Comparison of ENCODE assay signal across 38 cellular contexts in the genomic region with DNA sequence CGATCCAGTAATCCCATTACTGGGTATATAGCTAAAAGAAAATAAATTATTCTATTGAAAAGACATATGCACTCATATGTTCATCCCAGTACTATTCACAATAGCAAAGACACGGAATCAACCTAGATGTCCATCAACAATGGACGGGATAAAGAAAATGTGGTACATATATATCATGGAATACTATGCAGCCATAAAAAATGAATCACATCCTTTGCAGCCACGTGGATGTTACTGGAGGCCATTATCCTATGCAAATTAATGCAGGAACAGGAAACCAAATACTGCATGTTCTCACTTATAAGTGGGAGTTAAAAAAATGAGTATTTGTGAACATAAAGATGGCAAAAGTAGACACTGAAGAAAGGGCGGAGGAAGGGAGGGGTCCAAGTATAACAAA. TPM values are rescaled to one million over a fixed set of nuclear protein-coding genes. Genes with fewer than 3 reads are reported as not detected.
DNase-seq lines count a peak whose midpoint lies in the region; ATAC-seq, FAIRE-seq and TF ChIP-seq lines count a peak whose summit lies in the region.
"Had no signal": no experiment of that assay in that cellular context is flagged by ENCODE, and none has a peak within 500 bp of the region (broad histone marks: within the 10 kb centered on the region; RNA-seq: fewer than 3 reads in every experiment).

No MANE protein-coding gene starts in this region.

- no peak overlapping the region for H3K4me3 ChIP-seq in HEK293 (ENCODE audit: low read depth, low read length)
- no peak overlapping the region for H3K4me3 ChIP-seq in K562
- no peak overlapping the region for H3K4me3 ChIP-seq in H1 (ENCODE audit: extremely low read depth in 1 of 4, insufficient read depth in 2 of 4, low read depth in 3 of 4, low read length in 4 of 4)
- H3K4me3 ChIP-seq in WERI-Rb-1 (ENCODE audit: low read depth, low read length): no peak overlapping the region
- H3K4me3 ChIP-seq: A549; BLaER1; BLaER1 treated with 17β-estradiol and CSF1 and Interleukin-3, amounts not matched to agents 10 nM and 100 nM had no signal

- no peak overlapping the region for H3K23ac ChIP-seq in H1 (ENCODE audit: insufficient read length)

- H2BK20ac ChIP-seq in H1 (ENCODE audit: low read length): no peak overlapping the region

- in situ Hi-C loops in K562 (cut with MboI): no loop called here

- no peak overlapping the region for H2AFZ ChIP-seq in K562 (ENCODE audit: low read depth, low read length)
- H2AFZ ChIP-seq in H1 (ENCODE audit: low read length): no peak overlapping the region

- H3K14ac ChIP-seq in H1 (ENCODE audit: insufficient read length): no peak overlapping the region

- H4K20me1 ChIP-seq in K562 (replicated peaks; ENCODE audit: control insufficient read depth, insufficient read depth, low read length) (no peaks in the 10 kb centered on the region), H1 (replicated peaks in 1 of 2; ENCODE audit: control insufficient read depth in 1 of 2, insufficient read depth in 2 of 2, low read length in 2 of 2) (no peaks in the 10 kb centered on the region)
- H4K20me1 ChIP-seq: BLaER1; BLaER1 treated with 17β-estradiol and CSF1 and Interleukin-3, amounts not matched to agents 10 nM and 100 nM had no signal

- TF ChIP-seq EP300 in K562 (IDR thresholded peaks at IDR 0.05; ENCODE audit: low read length): no peak
- no peak for TF ChIP-seq EP300 in H1 (IDR thresholded peaks at IDR 0.05; ENCODE audit: borderline replicate concordance in 1 of 2, low read depth in 2 of 2, low read length in 2 of 2)

- H3K79me2 ChIP-seq in K562 (ENCODE audit: control insufficient read depth, insufficient read depth, low read length) (no peaks in the 10 kb centered on the region), H1 (ENCODE audit: control insufficient read depth in 1 of 2, insufficient read depth in 2 of 2, low read length in 2 of 2) (no peaks in the 10 kb centered on the region)

- no peak for TF ChIP-seq CTCF in HEK293 (tag by site-specific recombination; IDR thresholded peaks at IDR 0.05)
- no peak for TF ChIP-seq CTCF in K562 (IDR thresholded peaks at IDR 0.05 in 2 of 3, conservative IDR thresholded peaks at IDR 0.05 in 1 of 3; ENCODE audit: insufficient read depth in 2 of 3, low read depth in 1 of 3, low read length in 3 of 3)
- TF ChIP-seq CTCF in H1 (IDR thresholded peaks at IDR 0.05; ENCODE audit: control extremely low read depth in 1 of 3, insufficient read depth in 1 of 3, low read depth in 1 of 3, low read length in 3 of 3): no peak
- TF ChIP-seq CTCF in WERI-Rb-1 (IDR thresholded peaks at IDR 0.05; ENCODE audit: low read depth, low read length): no peak

- no peak overlapping the region for H3K27ac ChIP-seq in HEK293 (ENCODE audit: extremely low read depth, low read depth, low read length)
- no peak overlapping the region for H3K27ac ChIP-seq in K562 (ENCODE audit: extremely low read depth, low read depth, low read length)
- no peak overlapping the region for H3K27ac ChIP-seq in H1 (ENCODE audit: low read depth, low read length)
- no peak overlapping the region for H3K27ac ChIP-seq in WERI-Rb-1
- H3K27ac ChIP-seq: 22Rv1; A549; BLaER1; BLaER1 treated with 17β-estradiol and CSF1 and Interleukin-3, amounts not matched to agents 10 nM and 100 nM; C4-2B had no signal

- H3K27me3 ChIP-seq in K562 (ENCODE audit: control insufficient read depth in 2 of 2, insufficient read depth in 2 of 2, low read length in 2 of 2) (no peaks in the 10 kb centered on the region), H1 (replicated peaks in 1 of 4; ENCODE audit: control insufficient read depth in 3 of 4, extremely low read depth in 1 of 4, insufficient read depth in 3 of 4, low read length in 3 of 4) (no peaks in the 10 kb centered on the region), WERI-Rb-1 (ENCODE audit: insufficient read depth, low read depth, severe bottlenecking) (no peaks in the 10 kb centered on the region)
- H3K27me3 ChIP-seq: BE2C; BLaER1; BLaER1 treated with 17β-estradiol and CSF1 and Interleukin-3, amounts not matched to agents 10 nM and 100 nM had no signal

- no peak overlapping the region for H2BK15ac ChIP-seq in H1 (ENCODE audit: low read length)

- DNase-seq in K562 (ENCODE audit: extremely low read depth in 1 of 4, low spot score in 3 of 4) (no peak), H1 (ENCODE audit: low read depth in 1 of 2, low spot score in 2 of 2) (no peak), WERI-Rb-1 (no peak), GM19239 (ENCODE audit: insufficient read length, low spot score) (no peak)
- DNase-seq in NK-92 treated with Interleukin-12 subunit alpha and Interleukin-12 subunit beta, amount 100 ng/mL, for 24 hours (lab: John Stamatoyannopoulos, UW): no peak
- DNase-seq: 8988T; ACHN; AML-193; BE2C; C1 segment of cervical spinal cord; Caco-2; Calu3; CD4-positive, alpha-beta memory T cell; CD4-positive, alpha-beta T cell; CD4-positive, CD25-positive, alpha-beta regulatory T cell; CD8-positive, alpha-beta memory T cell; CD8-positive, alpha-beta T cell; COR-L47; DMS 273 treated with DMSO at 0.1 percent for 48 hours; DMS153; DMS53; DMS79; DMS79 treated with DMSO at 0.1 percent for 48 hours; DND-41 had no signal

- no peak overlapping the region for H4K91ac ChIP-seq in H1 (replicated peaks; ENCODE audit: insufficient read length, low read length)

- no peak overlapping the region for H2BK5ac ChIP-seq in H1 (ENCODE audit: low read depth, low read length)

- H3K4me1 ChIP-seq in HEK293 (ENCODE audit: control insufficient read depth, insufficient read depth, low read length) (no peaks in the 10 kb centered on the region), K562 (replicated peaks in 1 of 2; ENCODE audit: control insufficient read depth in 2 of 2, insufficient read depth in 2 of 2, low read length in 2 of 2) (no peaks in the 10 kb centered on the region), H1 (replicated peaks in 1 of 4; ENCODE audit: control insufficient read depth in 3 of 4, insufficient read depth in 4 of 4, low read length in 3 of 4) (no peaks in the 10 kb centered on the region)
- H3K4me1 ChIP-seq: A549; BE2C; BLaER1; BLaER1 treated with 17β-estradiol and CSF1 and Interleukin-3, amounts not matched to agents 10 nM and 100 nM; Caco-2 had no signal

- H4K5ac ChIP-seq in H1 (ENCODE audit: insufficient read length, low read depth, low read length): no peak overlapping the region

- no peaks in the 10 kb centered on the region for H3K79me1 ChIP-seq in H1 (ENCODE audit: low read depth, low read length)

- TF ChIP-seq RAD21 in K562 (CRISPR knock-in tag; conservative IDR thresholded peaks at IDR 0.05 in 1 of 2, IDR thresholded peaks at IDR 0.05 in 1 of 2): no peak
- no peak for TF ChIP-seq RAD21 in H1 (IDR thresholded peaks at IDR 0.05 in 1 of 2, conservative IDR thresholded peaks at IDR 0.05 in 1 of 2; ENCODE audit: low read depth in 2 of 2, low read length in 2 of 2)

- H3K9me1 ChIP-seq in K562 (ENCODE audit: control insufficient read depth, insufficient read depth, low read length): no peaks in the 10 kb centered on the region

- CTCF ChIA-PET in HEK293 (lab: Yijun Ruan, JAX): no interaction called here
- CTCF ChIA-PET in K562 (lab: Yijun Ruan, JAX; ENCODE audit: low intra/inter-chr PET ratio): no interaction called here
- CTCF ChIA-PET in H1 (lab: Charles Lee; ENCODE audit: partially characterized antibody): interaction anchor here (1.0 kb wide), 1 partner anchor 10 kb away, joined by 3 read pairs; no protein-coding TSS in a partner anchor

- POLR2A ChIA-PET in HEK293 (lab: Yijun Ruan, JAX) (no interaction called here), K562 (lab: Yijun Ruan, JAX) (no interaction called here), H1 (lab: Charles Lee; ENCODE audit: partially characterized antibody) (no interaction called here)

- no peak overlapping the region for H2BK12ac ChIP-seq in H1 (ENCODE audit: low read depth, low read length)

- ATAC-seq in K562: no peak
- ATAC-seq: A549; CD8-positive, alpha-beta T cell had no signal

- BruUV-seq in K562 (replicated peaks; lab: Mats Ljungman, UMichigan): no TSS peak

- no peak overlapping the region for H2BK120ac ChIP-seq in H1 (replicated peaks; ENCODE audit: low read depth, low read length)

- FAIRE-seq in K562 (lab: Jason Lieb, UNC) (no peak), H1 (lab: Jason Lieb, UNC) (no peak), GM19239 (lab: Jason Lieb, UNC) (no peak)
- FAIRE-seq: A204.1, A549, D721Med had no signal

- no peak overlapping the region for H4K8ac ChIP-seq in H1 (ENCODE audit: extremely low read depth, insufficient read depth, low read length)

- H2AK5ac ChIP-seq in H1 (ENCODE audit: low read depth, low read length): no peak overlapping the region

- intact Hi-C loops in K562 (cut with micrococcal nuclease): no loop called here

- TF ChIP-seq POLR2A in K562 (conservative IDR thresholded peaks at IDR 0.05): no peak
- no peak for TF ChIP-seq POLR2A in H1 (IDR thresholded peaks at IDR 0.05; ENCODE audit: control extremely low read depth in 1 of 2, low read depth in 2 of 2, low read length in 2 of 2)

- no peak overlapping the region for H3K9ac ChIP-seq in K562 (ENCODE audit: insufficient read depth in 1 of 2, low read depth in 2 of 2, low read length in 2 of 2)
- no peak overlapping the region for H3K9ac ChIP-seq in H1 (replicated peaks in 1 of 4; ENCODE audit: extremely low read depth in 1 of 4, low read depth in 3 of 4, low read length in 3 of 4)
- H3K9ac ChIP-seq: BLaER1; BLaER1 treated with 17β-estradiol and CSF1 and Interleukin-3, amounts not matched to agents 10 nM and 100 nM had no signal

- 4% methylated on average over 5 of the region's 5 CpGs for WGBS in K562 (ENCODE audit: insufficient coverage, low coverage, missing lambda C conversion rate)
- 82% methylated on average over 5 of the region's 5 CpGs; no CpG with 5 or more reads in 1 of the 2 experiments for WGBS in H1 (ENCODE audit: extremely low coverage in 1 of 2, insufficient coverage in 1 of 2, insufficient read length in 1 of 2, insufficient replicate concordance in 2 of 2, low coverage in 1 of 2, low lambda C conversion rate in 2 of 2, missing lambda C conversion rate in 1 of 2), 2 experiments

- H3K56ac ChIP-seq in H1 (replicated peaks; ENCODE audit: insufficient read length, low read depth, low read length): no peak overlapping the region

- no peak overlapping the region for H3K4me2 ChIP-seq in K562 (ENCODE audit: insufficient read depth, low read length)
- no peak overlapping the region for H3K4me2 ChIP-seq in H1 (ENCODE audit: insufficient read depth in 1 of 2, low read depth in 2 of 2, low read length in 2 of 2)
- H3K4me2 ChIP-seq: A549; BLaER1; BLaER1 treated with 17β-estradiol and CSF1 and Interleukin-3, amounts not matched to agents 10 nM and 100 nM had no signal

- H3K9me3 ChIP-seq in HEK293 (ENCODE audit: control insufficient read depth, insufficient read depth, low read depth, low read length) (no peaks in the 10 kb centered on the region), K562 (replicated peaks; ENCODE audit: control insufficient read depth, insufficient read depth, low read depth, low read length) (no peaks in the 10 kb centered on the region; the same call in none of the 2 replicates), H1 (ENCODE audit: insufficient read depth in 2 of 2, low read depth in 1 of 2, low read length in 1 of 2) (no peaks in the 10 kb centered on the region; a peak in 1 of 4 replicates), WERI-Rb-1 (ENCODE audit: severe bottlenecking) (peaks cover 14% of the 10 kb centered on the region)
- H3K9me3 ChIP-seq: BE2C had no signal

- no peak overlapping the region for H3K4ac ChIP-seq in H1 (replicated peaks; ENCODE audit: insufficient read length, low read depth, low read length)

- H3K36me3 ChIP-seq in HEK293 (ENCODE audit: control insufficient read depth in 2 of 2, insufficient read depth in 1 of 2, low read length in 2 of 2) (no peaks in the 10 kb centered on the region), K562 (ENCODE audit: control insufficient read depth, insufficient read depth, low read length) (no peaks in the 10 kb centered on the region), H1 (ENCODE audit: control insufficient read depth in 2 of 4, insufficient read depth in 4 of 4, low read length in 3 of 4) (no peaks in the 10 kb centered on the region), WERI-Rb-1 (no peaks in the 10 kb centered on the region)
- H3K36me3 ChIP-seq: BE2C; BLaER1; BLaER1 treated with 17β-estradiol and CSF1 and Interleukin-3, amounts not matched to agents 10 nM and 100 nM had no signal

- H3K23me2 ChIP-seq in H1 (ENCODE audit: low read depth, low read length): no peaks in the 10 kb centered on the region

- no peak overlapping the region for H3K18ac ChIP-seq in H1 (ENCODE audit: extremely low read depth, low read length)

RNA-seq across cellular contexts. Expression of gene IRGM, which starts 16.6 kb away (rescaled TPM):
- total RNA-seq in K562 (2011; cell fraction: chromatin; rRNA removed; ENCODE audit: low replicate concordance): 0.86 TPM in 1 of 2 replicates, not detected in the other
- 0.26 and 0.33 TPM in 2 replicates for total RNA-seq in K562 (2011; cell fraction: nucleolus; rRNA removed)
- not detected in 2 replicates for total RNA-seq in K562 (2011; cell fraction: nucleoplasm; rRNA removed)
- total RNA-seq in K562 (2014; rRNA removed) (0.24 TPM in 1 of 2 replicates, not detected in the other), K562 (2014; rRNA removed; fragmentation: Illumina TruSeq; extraction: Trizol) (0.16 TPM in 1 of 2 replicates, not detected in the other), K562 (2015; rRNA removed; fragmentation: Illumina TruSeq; extraction: Trizol) (0.22 TPM in 1 of 2 replicates, not detected in the other), K562 (2021) (not detected in 2 replicates)
- polyA plus RNA-seq in K562 (2011; rRNA removed) (0.15 TPM in 1 of 2 replicates, not detected in the other), K562 (2014; fragmentation: Illumina TruSeq; extraction: Trizol) (0.09 and 0.15 TPM in 2 replicates), K562 (2014; fragmentation: Nextera tagmentation; extraction: Ambion mirVana) (not detected), K562 (2014; rRNA removed) (not detected in 2 replicates), H1 (2011; rRNA removed) (0.11 TPM in 2 replicates)
- polyA plus RNA-seq in K562 (2011; cell fraction: cytosol; rRNA removed): 0.06 TPM in 1 of 2 replicates, not detected in the other
- 0.11 and 0.13 TPM in 2 replicates for polyA plus RNA-seq in K562 (2011; cell fraction: nucleus; rRNA removed)
- polyA plus RNA-seq in K562 (2012): 0.21 and 0.43 TPM in 2 replicates
- 0.33 TPM in 1 of 2 replicates, not detected in the other for polyA minus RNA-seq in K562 (2011; rRNA and poly(A)+ RNA removed)
- polyA minus RNA-seq in K562 (2011; cell fraction: cytosol; rRNA and poly(A)+ RNA removed): not detected in 2 replicates
- polyA minus RNA-seq in K562 (2011; cell fraction: nucleus; rRNA and poly(A)+ RNA removed): 0.13 and 0.56 TPM in 2 replicates
- not detected in 2 replicates for total RNA-seq in H1 (2021; fragmentation: NEBNext Ultra II Directional; extraction: Animal tissue kit (Norgen Biotek cat#: 25700))
- 0.19 TPM for polyA plus RNA-seq in H1 (2011; cell fraction: cytosol; rRNA removed)
- polyA plus RNA-seq in H1 (2011; cell fraction: nucleus; rRNA removed): 0.27 TPM
- polyA plus RNA-seq in H1 (2012, experiment 1 of 2): 0.11 TPM in 1 of 4 replicates, not detected in the others
- not detected for polyA plus RNA-seq in H1 (2012, experiment 2 of 2)
- not detected for polyA plus RNA-seq in H1 (2013, experiment 1 of 2)
- polyA plus RNA-seq in H1 (2013, experiment 2 of 2): not detected
- polyA minus RNA-seq in H1 (2011; rRNA and poly(A)+ RNA removed): 0.32 and 0.39 TPM in 2 replicates
- not detected for polyA minus RNA-seq in H1 (2011; cell fraction: cytosol; rRNA and poly(A)+ RNA removed)
- 1.4 TPM for polyA minus RNA-seq in H1 (2011; cell fraction: nucleus; rRNA and poly(A)+ RNA removed)
- total RNA-seq: A172, A673, Calu3 had no signal
- polyA plus RNA-seq: A549, AG04450, BJ, CD14-positive monocyte had no signal

RNA-seq across cellular contexts. Expression of gene SMIM3, which starts 51.2 kb away (rescaled TPM):
- 5.3 and 6.3 TPM in 2 replicates for total RNA-seq in K562 (2011; cell fraction: chromatin; rRNA removed; ENCODE audit: low replicate concordance)
- total RNA-seq in K562 (2011; cell fraction: nucleolus; rRNA removed): 3.0 and 4.2 TPM in 2 replicates
- 5.6 and 6.4 TPM in 2 replicates for total RNA-seq in K562 (2011; cell fraction: nucleoplasm; rRNA removed)
- 13.6 and 20.2 TPM in 2 replicates for total RNA-seq in K562 (2014; rRNA removed)
- 14.6 and 15.8 TPM in 2 replicates for total RNA-seq in K562 (2014; rRNA removed; fragmentation: Illumina TruSeq; extraction: Trizol)
- total RNA-seq in K562 (2015; rRNA removed; fragmentation: Illumina TruSeq; extraction: Trizol): 27.7 and 28.5 TPM in 2 replicates
- 13.0 and 13.7 TPM in 2 replicates for total RNA-seq in K562 (2021)
- 13.9 and 29.5 TPM in 2 replicates for polyA plus RNA-seq in K562 (2011; rRNA removed)
- 13.9 and 39.1 TPM in 2 replicates for polyA plus RNA-seq in K562 (2011; cell fraction: cytosol; rRNA removed)
- polyA plus RNA-seq in K562 (2011; cell fraction: nucleus; rRNA removed): 7.9 and 20.9 TPM in 2 replicates
- polyA plus RNA-seq in K562 (2012): 24.7 and 45.6 TPM in 2 replicates
- 18.8 and 19.7 TPM in 2 replicates for polyA plus RNA-seq in K562 (2014; fragmentation: Illumina TruSeq; extraction: Trizol)
- 1 to 10 TPM; 4.1 to 6.7 TPM for polyA plus RNA-seq in K562 (2014; fragmentation: Nextera tagmentation; extraction: Ambion mirVana)
- polyA plus RNA-seq in K562 (2014; rRNA removed): 12.8 and 13.5 TPM in 2 replicates
- polyA minus RNA-seq in K562 (2011; rRNA and poly(A)+ RNA removed): 5.6 and 14.2 TPM in 2 replicates
- 4.0 and 5.6 TPM in 2 replicates for polyA minus RNA-seq in K562 (2011; cell fraction: cytosol; rRNA and poly(A)+ RNA removed)
- 2.3 and 5.7 TPM in 2 replicates for polyA minus RNA-seq in K562 (2011; cell fraction: nucleus; rRNA and poly(A)+ RNA removed)
- total RNA-seq in H1 (2021; fragmentation: NEBNext Ultra II Directional; extraction: Animal tissue kit (Norgen Biotek cat#: 25700)): 10.4 and 13.2 TPM in 2 replicates
- polyA plus RNA-seq in H1 (2011; rRNA removed): 15.7 and 16.4 TPM in 2 replicates
- polyA plus RNA-seq in H1 (2011; cell fraction: cytosol; rRNA removed): 13.1 TPM
- polyA plus RNA-seq in H1 (2011; cell fraction: nucleus; rRNA removed): 10.0 TPM
- 9.6 to 14.6 TPM (median 10.6 TPM) in 4 replicates for polyA plus RNA-seq in H1 (2012, experiment 1 of 2)
- polyA plus RNA-seq in H1 (2012, experiment 2 of 2): 16.3 TPM
- 6.2 TPM for polyA plus RNA-seq in H1 (2013, experiment 1 of 2)
- 5.9 TPM for polyA plus RNA-seq in H1 (2013, experiment 2 of 2)
- polyA minus RNA-seq in H1 (2011; rRNA and poly(A)+ RNA removed): 9.1 and 11.0 TPM in 2 replicates
- 6.7 TPM for polyA minus RNA-seq in H1 (2011; cell fraction: cytosol; rRNA and poly(A)+ RNA removed)
- polyA minus RNA-seq in H1 (2011; cell fraction: nucleus; rRNA and poly(A)+ RNA removed): 4.5 TPM
- total RNA-seq: B cell had no signal

Comparison
In these comparisons a context has a peak if more than half of its experiments do, and no peak if none do; other contexts are left out.
1. Of the 44 proteins assayed by ChIP-seq in both K562 and HEK293: peak only in K562: none; only in HEK293: none; in both: ZNF146; in neither: 43.